Comparison of ENCODE assay signal across 35 cellular contexts in the genomic region with DNA sequence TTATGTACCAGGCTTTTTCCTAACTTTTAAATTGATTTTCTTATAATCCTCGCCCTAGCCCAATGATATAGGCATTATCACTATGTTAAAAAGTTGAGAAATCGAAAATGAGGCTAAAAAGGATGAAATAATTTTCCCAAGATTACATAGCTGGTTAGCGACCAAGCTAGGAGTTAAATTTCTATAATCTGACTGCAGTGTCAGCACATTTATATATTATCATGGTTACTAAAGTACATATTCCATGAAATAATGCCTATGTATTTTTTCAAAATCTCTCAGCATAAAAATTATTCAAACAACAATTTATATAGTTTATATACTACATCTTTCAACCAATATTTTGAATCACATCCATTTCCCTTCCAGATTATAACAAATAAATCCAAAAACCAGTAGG.
"Had no signal": no experiment of that assay in that cellular context is flagged by ENCODE, and none has a peak within 500 bp of the region (broad histone marks: within the 10 kb centered on the region; RNA-seq: fewer than 3 reads in every experiment).

No MANE protein-coding gene starts in this region.

- H3K9me3 Mint-ChIP-seq: activated CD4-positive, alpha-beta T cell treated with anti-CD3 and anti-CD28 coated beads, Interleukin-2, amount 10 ng/mL, durations not matched to agents 24 days and 14 days; activated naive CD8-positive, alpha-beta T cell treated with anti-CD3 and anti-CD28 coated beads, Interleukin-2, amount 10 ng/mL, durations not matched to agents 7 days and 5 days; activated T-cell treated with anti-CD3 and anti-CD28 coated beads, Interleukin-2, amount 50 U/mL, for 4 hours; activated T-helper 2 cell treated with anti-CD3 and anti-CD28 coated beads, Interferon-gamma antibody, Interleukin-2, Interleukin-4, amounts not matched to agents 10 μg/mL and 5 μg/mL and 100 μg/mL, durations not matched to agents 14 hours and 24 hours and 36 hours; T-helper 1 cell treated with Interleukin-12 subunit alpha and Interleukin-12 subunit beta and Interleukin-4 antibody, amounts not matched to agents 30 μg/mL and 1 μg/mL, for 36 hours; T-helper 2 cell treated with Interferon-gamma antibody and Interleukin-4, amounts not matched to agents 5 μg/mL and 100 μg/mL, for 36 hours had no signal

- H3K4me1 ChIP-seq: ascending aorta had no signal

- H3K4me3 Mint-ChIP-seq: activated B cell treated with CpG ODN at 0.5 μM for 24 hours; activated CD4-positive, alpha-beta memory T cell treated with anti-CD3 and anti-CD28 coated beads for 36 hours; activated CD4-positive, alpha-beta T cell treated with anti-CD3 and anti-CD28 coated beads, Interleukin-2, amount 10 ng/mL, durations not matched to agents 24 days and 14 days; activated CD8-positive, alpha-beta T cell treated with anti-CD3 and anti-CD28 coated beads for 36 hours; activated naive CD4-positive, alpha-beta T cell treated with anti-CD3 and anti-CD28 coated beads, Interleukin-2, amount 10 ng/mL, durations not matched to agents 7 days and 5 days; activated naive CD4-positive, alpha-beta T cell treated with anti-CD3 and anti-CD28 coated beads, Interleukin-2, amount 50 U/mL, for 24 hours; activated naive CD8-positive, alpha-beta T cell; activated naive CD8-positive, alpha-beta T cell treated with anti-CD3 and anti-CD28 coated beads, Interleukin-2, amount 10 ng/mL, durations not matched to agents 7 days and 5 days; activated naive CD8-positive, alpha-beta T cell treated with anti-CD3 and anti-CD28 coated beads, Interleukin-2, amount 50 U/mL, for 24 hours; activated T-cell treated with anti-CD3 and anti-CD28 coated beads, Interleukin-2, amount 50 U/mL, for 4 hours; brain; central memory CD8-positive, alpha-beta T cell; T-helper 1 cell treated with Interleukin-12 subunit alpha and Interleukin-12 subunit beta and Interleukin-4 antibody, amounts not matched to agents 30 μg/mL and 1 μg/mL, for 36 hours; T-helper 2 cell treated with Interferon-gamma antibody and Interleukin-4, amounts not matched to agents 5 μg/mL and 100 μg/mL, for 36 hours had no signal

- FAIRE-seq: bronchial epithelial cell had no signal

- H3K4me3 ChIP-seq: ascending aorta, cardiac muscle cell had no signal

- H3K36me3 ChIP-seq: ascending aorta, cardiac muscle cell had no signal

- DNase-seq: activated B cell treated with CpG ODN at 0.5 μM for 24 hours; activated CD4-positive, alpha-beta memory T cell treated with anti-CD3 and anti-CD28 coated beads for 36 hours; activated CD4-positive, alpha-beta T cell treated with anti-CD3 and anti-CD28 coated beads for 4 hours; activated CD4-positive, alpha-beta T cell treated with anti-CD3 and anti-CD28 coated beads, Interleukin-2, amount 10 ng/mL, durations not matched to agents 24 days and 14 days; activated CD4-positive, alpha-beta T cell treated with anti-CD3 and anti-CD28 coated beads, Interleukin-2, amount 50 U/mL, for 1 hour; activated CD4-positive, alpha-beta T cell treated with anti-CD3 and anti-CD28 coated beads, Interleukin-2, amount 50 U/mL, for 4 hours; activated CD4-positive, CD25-positive, alpha-beta regulatory T cell treated with anti-CD3 and anti-CD28 coated beads, Interleukin-2, amount 50 U/mL, for 72 hours; activated CD8-positive, alpha-beta memory T cell treated with anti-CD3 and anti-CD28 coated beads, Interleukin-2, amount 50 U/mL, for 4 hours; activated CD8-positive, alpha-beta T cell treated with anti-CD3 and anti-CD28 coated beads for 36 hours; activated effector memory CD4-positive, alpha-beta T cell treated with Interleukin-2 at 50 U/mL for 16 hours; activated gamma-delta T cell; activated naive CD4-positive, alpha-beta T cell treated with anti-CD3 and anti-CD28 coated beads, Interleukin-2, amount 10 ng/mL, durations not matched to agents 7 days and 5 days; activated naive CD4-positive, alpha-beta T cell treated with Interleukin-2 at 50 U/mL for 16 hours; activated naive CD8-positive, alpha-beta T cell treated with anti-CD3 and anti-CD28 coated beads, Interleukin-2, amount 10 ng/mL, durations not matched to agents 7 days and 5 days; activated naive CD8-positive, alpha-beta T cell treated with anti-CD3 and anti-CD28 coated beads, Interleukin-2, amount 50 U/mL, for 24 hours; activated T-cell treated with anti-CD3 and anti-CD28 coated beads for 4 hours; activated T-cell treated with anti-CD3 and anti-CD28 coated beads, Interleukin-2, amount 50 U/mL, for 1 hour; activated T-cell treated with anti-CD3 and anti-CD28 coated beads, Interleukin-2, amount 50 U/mL, for 4 hours; amygdala; anterior cingulate cortex; caudate nucleus; cerebellar nuclear complex; T-helper 2 cell; T-helper 9 cell had no signal

- H3K4me1 Mint-ChIP-seq: activated B cell treated with CpG ODN at 0.5 μM for 24 hours; activated CD4-positive, alpha-beta T cell treated with anti-CD3 and anti-CD28 coated beads, Interleukin-2, amount 10 ng/mL, durations not matched to agents 24 days and 14 days; activated naive CD4-positive, alpha-beta T cell treated with anti-CD3 and anti-CD28 coated beads, Interleukin-2, amount 10 ng/mL, durations not matched to agents 7 days and 5 days; activated naive CD4-positive, alpha-beta T cell treated with anti-CD3 and anti-CD28 coated beads, Interleukin-2, amount 50 U/mL, for 24 hours; activated naive CD8-positive, alpha-beta T cell treated with anti-CD3 and anti-CD28 coated beads, Interleukin-2, amount 10 ng/mL, durations not matched to agents 7 days and 5 days; activated naive CD8-positive, alpha-beta T cell treated with anti-CD3 and anti-CD28 coated beads, Interleukin-2, amount 50 U/mL, for 24 hours; central memory CD8-positive, alpha-beta T cell had no signal

- H3K27me3 ChIP-seq: ascending aorta, cardiac muscle cell had no signal

- ATAC-seq: activated CD8-positive, alpha-beta T cell treated with anti-CD3 and anti-CD28 coated beads for 36 hours; activated naive CD8-positive, alpha-beta T cell treated with anti-CD3 and anti-CD28 coated beads, Interleukin-2, amount 50 U/mL, for 24 hours; activated T-cell treated with anti-CD3 and anti-CD28 coated beads, Interleukin-2, amount 50 U/mL, for 4 hours had no signal

- H3K36me3 Mint-ChIP-seq: activated CD4-positive, alpha-beta memory T cell treated with anti-CD3 and anti-CD28 coated beads for 36 hours; activated naive CD4-positive, alpha-beta T cell treated with anti-CD3 and anti-CD28 coated beads, Interleukin-2, amount 10 ng/mL, durations not matched to agents 7 days and 5 days; activated naive CD4-positive, alpha-beta T cell treated with anti-CD3 and anti-CD28 coated beads, Interleukin-2, amount 50 U/mL, for 24 hours; activated naive CD8-positive, alpha-beta T cell; activated naive CD8-positive, alpha-beta T cell treated with anti-CD3 and anti-CD28 coated beads, Interleukin-2, amount 10 ng/mL, durations not matched to agents 7 days and 5 days; brain had no signal

- H3K27ac Mint-ChIP-seq: activated B cell treated with CpG ODN at 0.5 μM for 24 hours; activated CD4-positive, alpha-beta memory T cell treated with anti-CD3 and anti-CD28 coated beads for 36 hours; activated CD4-positive, alpha-beta T cell treated with anti-CD3 and anti-CD28 coated beads, Interleukin-2, amount 10 ng/mL, durations not matched to agents 24 days and 14 days; activated CD8-positive, alpha-beta T cell treated with anti-CD3 and anti-CD28 coated beads for 36 hours; activated naive CD4-positive, alpha-beta T cell treated with anti-CD3 and anti-CD28 coated beads, Interleukin-2, amount 10 ng/mL, durations not matched to agents 7 days and 5 days; activated naive CD4-positive, alpha-beta T cell treated with anti-CD3 and anti-CD28 coated beads, Interleukin-2, amount 50 U/mL, for 24 hours; activated naive CD8-positive, alpha-beta T cell; activated naive CD8-positive, alpha-beta T cell treated with anti-CD3 and anti-CD28 coated beads, Interleukin-2, amount 10 ng/mL, durations not matched to agents 7 days and 5 days; activated naive CD8-positive, alpha-beta T cell treated with anti-CD3 and anti-CD28 coated beads, Interleukin-2, amount 50 U/mL, for 24 hours; activated T-helper 2 cell treated with anti-CD3 and anti-CD28 coated beads, Interferon-gamma antibody, Interleukin-2, Interleukin-4, amounts not matched to agents 10 μg/mL and 5 μg/mL and 100 μg/mL, durations not matched to agents 14 hours and 24 hours and 36 hours; brain; T-helper 1 cell treated with Interleukin-12 subunit alpha and Interleukin-12 subunit beta and Interleukin-4 antibody, amounts not matched to agents 30 μg/mL and 1 μg/mL, for 36 hours; T-helper 2 cell treated with Interferon-gamma antibody and Interleukin-4, amounts not matched to agents 5 μg/mL and 100 μg/mL, for 36 hours had no signal

- H3K27ac ChIP-seq: ascending aorta, cardiac muscle cell, VCaP had no signal

- H3K27me3 Mint-ChIP-seq: activated B cell treated with CpG ODN at 0.5 μM for 24 hours; activated CD4-positive, alpha-beta memory T cell treated with anti-CD3 and anti-CD28 coated beads for 36 hours; activated CD4-positive, alpha-beta T cell treated with anti-CD3 and anti-CD28 coated beads, Interleukin-2, amount 10 ng/mL, durations not matched to agents 24 days and 14 days; activated CD8-positive, alpha-beta T cell treated with anti-CD3 and anti-CD28 coated beads for 36 hours; activated naive CD8-positive, alpha-beta T cell treated with anti-CD3 and anti-CD28 coated beads, Interleukin-2, amount 50 U/mL, for 24 hours; central memory CD8-positive, alpha-beta T cell had no signal

- H3K9me3 ChIP-seq: ascending aorta had no signal
